ENCODE assay signal across 10 cellular contexts in the genomic region with DNA sequence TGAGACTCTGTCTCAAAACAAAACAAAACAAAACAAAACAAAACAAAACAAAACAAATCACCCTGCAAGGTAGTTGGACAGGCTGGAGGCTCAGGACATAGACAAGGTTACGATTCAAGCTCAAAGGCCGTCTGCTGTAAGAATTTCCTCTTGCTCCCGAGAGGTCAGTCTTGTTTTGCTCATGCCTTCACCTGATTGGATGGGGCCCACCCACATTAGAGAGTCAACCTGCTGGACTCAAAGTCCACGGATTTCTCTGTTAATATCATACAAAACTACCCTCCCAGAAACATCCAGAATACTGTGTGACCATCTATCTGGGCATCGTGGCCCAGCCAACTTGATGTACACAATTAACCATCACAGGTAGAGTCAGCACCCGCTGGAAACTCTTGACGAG.
"Had no signal": no experiment of that assay in that cellular context is flagged by ENCODE, and none has a peak within 500 bp of the region (broad histone marks: within the 10 kb centered on the region; RNA-seq: fewer than 3 reads in every experiment).

No MANE protein-coding gene starts in this region.

- H3K4me1 ChIP-seq: HAP-1 had no signal

- H3K27ac ChIP-seq: GM23248 had no signal

- H3K9me3 ChIP-seq: HAP-1 had no signal

- H3K36me3 ChIP-seq: HAP-1 had no signal

- H3K9ac ChIP-seq: GM23248 had no signal

- ATAC-seq: GM23338, HCT116 had no signal

- H3K4me3 ChIP-seq: GM23248, GM23338, HAP-1 had no signal

- DNase-seq: GM23248, GOT3, H7, H9, HCEC 1CT, HFFc6 had no signal

- H2AFZ ChIP-seq: GM23248, GM23338 had no signal

- H3K4me2 ChIP-seq: GM23338 had no signal

- FAIRE-seq: H54 had no signal
